Comparison of ENCODE assay signal across 8 cellular contexts in the genomic region with DNA sequence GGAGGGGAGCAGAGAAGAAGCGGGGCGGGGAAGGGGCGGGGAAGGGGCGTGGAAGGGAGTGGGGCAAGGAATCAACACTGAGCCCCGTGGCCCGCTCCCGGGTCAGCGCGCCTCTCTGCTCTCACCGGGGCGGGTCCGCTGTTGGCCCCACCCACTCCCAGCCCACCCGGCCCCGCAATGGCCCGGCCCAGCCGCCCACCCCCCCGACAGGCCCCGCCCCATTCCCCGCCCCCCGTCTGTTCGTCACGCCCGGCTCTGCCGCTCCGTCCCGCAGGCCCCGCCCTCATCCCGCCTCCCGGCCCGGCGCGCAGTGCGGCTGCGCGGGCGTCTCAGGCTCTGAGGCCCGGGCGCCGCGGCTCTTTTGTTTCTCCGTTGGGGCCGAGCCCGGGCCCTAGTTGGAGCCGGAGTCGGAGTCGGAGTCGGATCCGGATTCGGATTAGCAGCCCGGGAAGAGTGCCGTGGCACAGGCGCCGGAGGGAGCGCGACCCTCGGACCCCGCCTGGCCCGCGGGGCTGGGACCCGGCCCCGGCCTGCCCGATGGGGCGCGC. TPM values are rescaled to one million over a fixed set of nuclear protein-coding genes. Genes with fewer than 3 reads are reported as not detected.
A peak's percentile ranks its signal among the peaks of the same experiment; 100 is the strongest.
DNase-seq lines count a peak whose midpoint lies in the region; ATAC-seq and TF ChIP-seq lines count a peak whose summit lies in the region.

ULK1 (plus strand) TSS at position 310 of the 548 bp plus-strand sequence. CDS start 380 bp downstream, outside the sequence.

- peaks cover 4% of the 10 kb centered on the region for H3F3A ChIP-seq in smooth muscle cell (ENCODE audit: low read depth)

- peaks cover 4 to 7% of the 10 kb centered on the region in 2 donors for H3K4me1 ChIP-seq in breast epithelium
- H3K4me1 ChIP-seq in smooth muscle cell (ENCODE audit: low read depth) = peaks cover 16% of the 10 kb centered on the region

- intact Hi-C loops in breast epithelium (cut with DNase I; ENCODE audit: low total_unique reads) = no loop called here

- ATAC-seq in GM18909 (IDR thresholded peaks at IDR 0.05; ENCODE audit: poor library complexity, unreplicated experiment) = peak; percentile 85
- ATAC-seq in HG03139 (IDR thresholded peaks at IDR 0.05; ENCODE audit: unreplicated experiment) = peak; percentile 72

- H4K20me1 ChIP-seq in smooth muscle cell (ENCODE audit: low read depth) = peaks cover 41% of the 10 kb centered on the region

- H3K4me3 ChIP-seq in WERI-Rb-1 (ENCODE audit: low read depth, low read length) = peak within 1 kb of the TSS; percentile 54
- H3K4me3 ChIP-seq in breast epithelium = peak within 1 kb of the TSS; percentile 66 to 83 (median 81)
- H3K4me3 ChIP-seq in smooth muscle cell = peak within 1 kb of the TSS; percentile 79

- peak within 1 kb of the TSS; percentile 98 for H3K4me2 ChIP-seq in smooth muscle cell

- H3K9me3 ChIP-seq in WERI-Rb-1 (ENCODE audit: severe bottlenecking) = no peaks in the 10 kb centered on the region
- no peaks in the 10 kb centered on the region for H3K9me3 ChIP-seq in breast epithelium
- H3K9me3 ChIP-seq in smooth muscle cell (replicated peaks; ENCODE audit: low read depth) = no peaks in the 10 kb centered on the region

- H3K36me3 ChIP-seq in WERI-Rb-1 (peaks cover 17% of the 10 kb centered on the region), breast epithelium (no peaks in the 10 kb centered on the region), smooth muscle cell (ENCODE audit: low read depth) (no peaks in the 10 kb centered on the region)

- H3K27ac ChIP-seq in WERI-Rb-1 (peak within 1 kb of the TSS; percentile 93), breast epithelium (peak within 1 kb of the TSS; percentile 95 to 99), smooth muscle cell (ENCODE audit: low read depth) (peak within 1 kb of the TSS; percentile 93)

- DNase-seq in AG08395 (ENCODE audit: low spot score) = peak; percentile 100
- DNase-seq in NCI-H2196 treated with DMSO at 0.1 percent for 48 hours (lab: John Stamatoyannopoulos, UW; ENCODE audit: unreplicated experiment) = peak; percentile 94
- peak; percentile 94 for DNase-seq in WERI-Rb-1
- DNase-seq in breast epithelium (ENCODE audit: low spot score in 2 of 2) = peak; percentile 91 to 93
- DNase-seq in iPS-NIHi7 (ENCODE audit: extremely low spot score) = peak; percentile 100
- peak; percentile 81 for DNase-seq in smooth muscle cell (lab: John Stamatoyannopoulos, UW; ENCODE audit: unreplicated experiment)

- H2AFZ ChIP-seq in smooth muscle cell (ENCODE audit: low read depth) = no peak within 1 kb of the TSS

- H3K9ac ChIP-seq in smooth muscle cell (ENCODE audit: low read depth) = peak within 1 kb of the TSS; percentile 87

- no peak for TF ChIP-seq CTCF in WERI-Rb-1 (IDR thresholded peaks at IDR 0.05; ENCODE audit: low read depth, low read length)
- no peak for TF ChIP-seq CTCF in breast epithelium (IDR thresholded peaks at IDR 0.05)
- TF ChIP-seq CTCF in smooth muscle cell (IDR thresholded peaks at IDR 0.05; ENCODE audit: borderline replicate concordance, insufficient read depth, poor library complexity, severe bottlenecking) = no peak

- peaks cover 38% of the 10 kb centered on the region for H3K79me2 ChIP-seq in smooth muscle cell (ENCODE audit: low read depth)

- WGBS in smooth muscle cell (ENCODE audit: low lambda C conversion rate) = under 1% methylated on average over 39 of the region's 64 CpGs

- TF ChIP-seq POLR2A in breast epithelium (IDR thresholded peaks at IDR 0.05) = peak; percentile 60

- H3K27me3 ChIP-seq in WERI-Rb-1 (ENCODE audit: insufficient read depth, low read depth, severe bottlenecking) = no peaks in the 10 kb centered on the region
- H3K27me3 ChIP-seq in breast epithelium = no peaks in the 10 kb centered on the region
- peaks cover 3% of the 10 kb centered on the region for H3K27me3 ChIP-seq in smooth muscle cell (ENCODE audit: low read depth)

RNA-seq across cellular contexts. Expression of gene ULK1, which starts in this region (rescaled TPM):
- total RNA-seq in breast epithelium (10 to 100 TPM; 14.8 to 18.6 (median 17.0) TPM), smooth muscle cell (8.1 and 10.5 TPM in 2 replicates)
- 8.5 and 19.9 TPM in 2 replicates for polyA plus RNA-seq in smooth muscle cell

Comparison
In these comparisons a context has a peak if more than half of its experiments do, and no peak if none do; other contexts are left out.
1. Peak in every context shown above with its lines: DNase-seq, ATAC-seq, H3K4me3 ChIP-seq and H3K27ac ChIP-seq.